ENCODE assay signal across 13 cellular contexts in the genomic region with DNA sequence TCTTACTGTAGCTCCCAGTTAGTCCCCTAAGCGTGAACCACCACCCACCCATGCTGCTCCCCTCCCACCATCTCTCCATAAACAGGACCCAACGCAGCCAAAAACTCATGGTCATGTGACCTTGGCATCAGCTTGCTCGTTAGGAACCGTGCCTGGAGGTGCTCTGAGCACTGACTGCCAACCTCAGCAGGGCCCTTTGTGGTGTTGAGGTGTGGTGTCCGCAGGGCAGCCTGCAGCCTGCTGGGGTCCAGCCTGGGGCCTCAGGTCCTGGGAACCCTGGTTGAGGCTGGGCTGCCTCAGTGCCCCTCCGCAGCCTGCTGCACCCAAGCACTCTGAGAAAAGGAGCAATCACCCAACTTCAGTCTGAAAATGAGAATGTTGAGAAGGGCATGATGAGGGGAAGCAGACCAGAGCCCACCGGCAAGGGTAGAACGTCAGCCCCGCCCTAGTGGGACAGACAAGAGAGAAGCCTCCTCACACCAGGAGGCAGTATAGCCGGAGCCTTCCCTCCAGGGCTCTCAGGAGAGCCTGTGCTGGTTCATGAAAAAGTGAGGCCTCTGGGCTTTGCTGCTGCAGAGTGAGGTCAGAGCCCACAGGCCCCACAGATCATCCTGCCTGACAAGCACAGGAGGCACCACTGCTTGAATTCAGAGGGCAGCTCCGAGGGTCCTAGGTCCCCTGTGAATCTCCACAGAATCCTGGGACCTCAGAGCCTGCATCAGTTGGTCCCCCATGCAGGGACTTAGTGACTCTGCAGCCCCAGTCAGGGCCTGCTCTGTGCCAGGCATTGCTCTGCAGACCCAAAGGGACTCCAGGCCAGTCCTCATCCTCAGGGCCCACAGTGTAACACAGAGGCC. TPM values are rescaled to one million over a fixed set of nuclear protein-coding genes. Genes with fewer than 3 reads are reported as not detected.
DNase-seq lines count a peak whose midpoint lies in the region; ATAC-seq and TF ChIP-seq lines count a peak whose summit lies in the region.
"Had no signal": no experiment of that assay in that cellular context is flagged by ENCODE, and none has a peak within 500 bp of the region (broad histone marks: within the 10 kb centered on the region; RNA-seq: fewer than 3 reads in every experiment).

No MANE protein-coding gene starts in this region.

- TF ChIP-seq POLR2A in heart left ventricle (IDR thresholded peaks at IDR 0.05), result no peak
- TF ChIP-seq POLR2A in prostate gland (IDR thresholded peaks at IDR 0.05), result no peak

- intact Hi-C loops in heart left ventricle (cut with DNase I), result loop anchor here in 1 of 10 donors (10.0 kb wide), 1 partner anchor 68 kb away; no protein-coding TSS in a partner anchor
- intact Hi-C loops in prostate gland (cut with DNase I), result loop anchor here (5.0 kb wide), 1 partner anchor 36 kb away; no protein-coding TSS in a partner anchor

- H3K4me1 ChIP-seq in heart left ventricle (peaks cover 0 to 27% (median 6%) of the 10 kb centered on the region in 12 donors), prostate gland (replicated peaks) (no peaks in the 10 kb centered on the region)

- H3K36me3 ChIP-seq in heart left ventricle (no peaks in the 10 kb centered on the region), prostate gland (no peaks in the 10 kb centered on the region)

- WGBS in heart left ventricle, 4 donors, result 75 to 79% (median 77%) methylated on average over 9 to 11 of the region's 11 CpGs
- 67% methylated on average over 11 of the region's 11 CpGs for WGBS in prostate gland

- H3K27ac ChIP-seq in heart left ventricle (peak overlapping the region in 11 of 12 donors; percentile 41 to 99 (median 77)), prostate gland (peak overlapping the region; percentile 64 to 67)
- H3K27ac ChIP-seq: epithelial cell of prostate had no signal

- peaks cover 0 to 7% (median 0%) of the 10 kb centered on the region in 9 donors for H3K27me3 ChIP-seq in heart left ventricle
- no peaks in the 10 kb centered on the region for H3K27me3 ChIP-seq in prostate gland (replicated peaks; ENCODE audit: insufficient read depth)

- H3K9me3 Mint-ChIP-seq in WTC11, result peaks cover 52% of the 10 kb centered on the region

- peaks cover 0 to 11% (median 3%) of the 10 kb centered on the region in 12 donors for H3K9me3 ChIP-seq in heart left ventricle
- H3K9me3 ChIP-seq in prostate gland, result no peaks in the 10 kb centered on the region

- no peak overlapping the region for H3K27ac Mint-ChIP-seq in WTC11
- H3K27ac Mint-ChIP-seq: CD4-positive, CD25-positive, alpha-beta regulatory T cell had no signal

- DNase-seq in AG08396 (ENCODE audit: low spot score) (peak; percentile 39), RPMI7951 (ENCODE audit: low read depth) (peak; percentile 63), heart left ventricle (peak in 1 of 5 donors; percentile 35), prostate gland (ENCODE audit: low spot score) (no peak), NOMO-1 treated with DMSO at 0.1 percent for 48 hours (lab: John Stamatoyannopoulos, UW; ENCODE audit: unreplicated experiment) (no peak), SKM-1 treated with dmso at 0.1 percent for 144 hours (lab: John Stamatoyannopoulos, UW; ENCODE audit: unreplicated experiment) (no peak), WTC11 (ENCODE audit: low spot score) (no peak), activated gamma-delta T cell treated with Interleukin-2 at 50 U/mL for 16 hours (no peak)
- DNase-seq: activated CD4-positive, CD25-positive, alpha-beta regulatory T cell treated with anti-CD3 and anti-CD28 coated beads, Interleukin-2, amount 50 U/mL, for 72 hours; CD4-positive, CD25-positive, alpha-beta regulatory T cell; NCI-H1105; PC-3 had no signal

- H3K27me3 Mint-ChIP-seq in WTC11 (ENCODE audit: low read depth), result peaks cover 4% of the 10 kb centered on the region

- peaks cover 4% of the 10 kb centered on the region for H3K4me1 Mint-ChIP-seq in WTC11

- H3K36me3 Mint-ChIP-seq in WTC11, result peaks cover 36% of the 10 kb centered on the region
- H3K36me3 Mint-ChIP-seq: CD4-positive, CD25-positive, alpha-beta regulatory T cell had no signal

- H3K4me3 ChIP-seq in heart left ventricle (no peak overlapping the region), prostate gland (no peak overlapping the region)

- ATAC-seq in heart left ventricle (no peak), WTC11 (no peak)
- ATAC-seq: PC-3 had no signal

- H3K4me3 Mint-ChIP-seq in WTC11, result no peak overlapping the region

- POLR2A ChIA-PET in WTC11 (lab: Charles Lee), result no interaction called here

- TF ChIP-seq CTCF in heart left ventricle (IDR thresholded peaks at IDR 0.05) (no peak), prostate gland (IDR thresholded peaks at IDR 0.05) (no peak), WTC11 (IDR thresholded peaks at IDR 0.05) (no peak)

- CTCF ChIA-PET in WTC11 (lab: Charles Lee), result no interaction called here

TF ChIP-seq in WTC11, 78 proteins besides CTCF, POLR2A, EP300 and RAD21:
- TF ChIP-seq PRRX2 (CRISPR knock-in tag; IDR thresholded peaks at IDR 0.05), result no peak
- TF ChIP-seq NR1H2 (CRISPR knock-in tag; IDR thresholded peaks at IDR 0.05), result no peak
- TF ChIP-seq, protein P1, sequence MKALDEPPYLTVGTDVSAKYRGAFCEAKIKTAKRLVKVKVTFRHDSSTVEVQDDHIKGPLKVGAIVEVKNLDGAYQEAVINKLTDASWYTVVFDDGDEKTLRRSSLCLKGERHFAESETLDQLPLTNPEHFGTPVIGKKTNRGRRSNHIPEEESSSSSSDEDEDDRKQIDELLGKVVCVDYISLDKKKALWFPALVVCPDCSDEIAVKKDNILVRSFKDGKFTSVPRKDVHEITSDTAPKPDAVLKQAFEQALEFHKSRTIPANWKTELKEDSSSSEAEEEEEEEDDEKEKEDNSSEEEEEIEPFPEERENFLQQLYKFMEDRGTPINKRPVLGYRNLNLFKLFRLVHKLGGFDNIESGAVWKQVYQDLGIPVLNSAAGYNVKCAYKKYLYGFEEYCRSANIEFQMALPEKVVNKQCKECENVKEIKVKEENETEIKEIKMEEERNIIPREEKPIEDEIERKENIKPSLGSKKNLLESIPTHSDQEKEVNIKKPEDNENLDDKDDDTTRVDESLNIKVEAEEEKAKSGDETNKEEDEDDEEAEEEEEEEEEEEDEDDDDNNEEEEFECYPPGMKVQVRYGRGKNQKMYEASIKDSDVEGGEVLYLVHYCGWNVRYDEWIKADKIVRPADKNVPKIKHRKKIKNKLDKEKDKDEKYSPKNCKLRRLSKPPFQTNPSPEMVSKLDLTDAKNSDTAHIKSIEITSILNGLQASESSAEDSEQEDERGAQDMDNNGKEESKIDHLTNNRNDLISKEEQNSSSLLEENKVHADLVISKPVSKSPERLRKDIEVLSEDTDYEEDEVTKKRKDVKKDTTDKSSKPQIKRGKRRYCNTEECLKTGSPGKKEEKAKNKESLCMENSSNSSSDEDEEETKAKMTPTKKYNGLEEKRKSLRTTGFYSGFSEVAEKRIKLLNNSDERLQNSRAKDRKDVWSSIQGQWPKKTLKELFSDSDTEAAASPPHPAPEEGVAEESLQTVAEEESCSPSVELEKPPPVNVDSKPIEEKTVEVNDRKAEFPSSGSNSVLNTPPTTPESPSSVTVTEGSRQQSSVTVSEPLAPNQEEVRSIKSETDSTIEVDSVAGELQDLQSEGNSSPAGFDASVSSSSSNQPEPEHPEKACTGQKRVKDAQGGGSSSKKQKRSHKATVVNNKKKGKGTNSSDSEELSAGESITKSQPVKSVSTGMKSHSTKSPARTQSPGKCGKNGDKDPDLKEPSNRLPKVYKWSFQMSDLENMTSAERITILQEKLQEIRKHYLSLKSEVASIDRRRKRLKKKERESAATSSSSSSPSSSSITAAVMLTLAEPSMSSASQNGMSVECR (CRISPR knock-in tag; IDR thresholded peaks at IDR 0.05; ENCODE audit: borderline replicate concordance), result no peak
- no peak for TF ChIP-seq ZNF232 (CRISPR knock-in tag; IDR thresholded peaks at IDR 0.05)
- no peak for TF ChIP-seq CBFB (CRISPR knock-in tag; IDR thresholded peaks at IDR 0.05; ENCODE audit: low read depth)
- no peak for TF ChIP-seq ETV6 (CRISPR knock-in tag; IDR thresholded peaks at IDR 0.05)
- TF ChIP-seq, protein P2, sequence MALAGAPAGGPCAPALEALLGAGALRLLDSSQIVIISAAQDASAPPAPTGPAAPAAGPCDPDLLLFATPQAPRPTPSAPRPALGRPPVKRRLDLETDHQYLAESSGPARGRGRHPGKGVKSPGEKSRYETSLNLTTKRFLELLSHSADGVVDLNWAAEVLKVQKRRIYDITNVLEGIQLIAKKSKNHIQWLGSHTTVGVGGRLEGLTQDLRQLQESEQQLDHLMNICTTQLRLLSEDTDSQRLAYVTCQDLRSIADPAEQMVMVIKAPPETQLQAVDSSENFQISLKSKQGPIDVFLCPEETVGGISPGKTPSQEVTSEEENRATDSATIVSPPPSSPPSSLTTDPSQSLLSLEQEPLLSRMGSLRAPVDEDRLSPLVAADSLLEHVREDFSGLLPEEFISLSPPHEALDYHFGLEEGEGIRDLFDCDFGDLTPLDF (CRISPR knock-in tag; IDR thresholded peaks at IDR 0.05), result no peak

RNA-seq across cellular contexts. Expression of gene COL6A2, which starts 4.9 kb away (rescaled TPM):
- total RNA-seq in RPMI7951 (2014; rRNA removed; shearing (Covaris generic)), result 680 and 1,049 TPM in 2 replicates
- total RNA-seq in heart left ventricle (100 to 1,000 TPM; 118 to 484 (median 158) TPM), prostate gland (100 to 1,000 TPM; 198 to 474 TPM), WTC11 (2021) (111 to 138 TPM (median 138 TPM) in 3 replicates)
- polyA plus RNA-seq in heart left ventricle, result 100 to 1,000 TPM; 143 to 221 TPM

Comparison
In these comparisons a context has a peak if more than half of its experiments do, and no peak if none do; other contexts are left out.
1. DNase-seq: peak in AG08396 (single experiment) and RPMI7951 (single experiment); none in prostate gland (single experiment), NOMO-1 treated with DMSO at 0.1 percent for 48 hours (single experiment), SKM-1 treated with dmso at 0.1 percent for 144 hours (single experiment), WTC11 (single experiment) and activated gamma-delta T cell treated with Interleukin-2 at 50 U/mL for 16 hours (single experiment).